11 cellular contexts compared by ENCODE assay signal in the genomic region with DNA sequence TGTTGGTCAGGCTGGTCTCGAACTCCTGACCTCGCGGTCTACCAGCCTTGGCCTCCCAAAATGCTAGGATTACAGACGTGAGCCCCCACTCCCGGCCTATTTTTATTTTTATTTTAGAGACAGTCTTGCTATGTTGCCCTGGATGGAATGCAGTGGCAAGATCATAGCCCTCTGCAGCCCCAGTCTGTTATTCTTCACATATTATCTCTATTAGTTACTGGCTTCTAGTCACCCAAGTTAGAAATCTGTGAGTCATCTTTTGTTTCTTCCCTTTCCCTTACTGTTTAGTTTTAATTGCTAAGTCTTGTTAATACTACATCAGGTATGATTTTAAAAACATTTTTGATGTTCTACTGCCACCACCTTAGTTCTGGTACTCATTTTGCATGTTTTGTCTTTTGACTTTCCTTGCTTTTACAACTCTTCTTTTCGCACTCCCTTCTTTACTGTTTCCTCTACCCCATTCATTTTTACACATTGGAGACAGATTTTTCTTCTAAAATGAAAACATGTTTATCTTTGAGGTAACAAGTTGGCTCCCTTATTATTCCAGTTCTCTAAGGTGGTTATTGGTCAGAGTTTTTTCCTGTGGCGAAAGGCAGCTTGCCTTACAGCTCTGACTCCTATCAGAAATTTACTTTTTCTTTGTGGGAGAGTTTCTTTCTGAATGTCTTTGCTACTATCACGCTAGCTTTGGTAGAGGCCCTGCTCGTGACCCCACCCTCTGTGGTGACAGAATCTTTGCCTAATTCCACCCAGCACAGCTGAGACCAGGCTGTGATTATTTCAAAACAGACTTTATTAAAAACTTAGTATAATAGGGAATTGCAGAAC. TPM values are rescaled to one million over a fixed set of nuclear protein-coding genes. Genes with fewer than 3 reads are reported as not detected.
DNase-seq lines count a peak whose midpoint lies in the region; ATAC-seq and TF ChIP-seq lines count a peak whose summit lies in the region.
"Had no signal": no experiment of that assay in that cellular context is flagged by ENCODE, and none has a peak within 500 bp of the region (broad histone marks: within the 10 kb centered on the region; RNA-seq: fewer than 3 reads in every experiment).

No MANE protein-coding gene starts in this region.

- no peaks in the 10 kb centered on the region for H3K27me3 Mint-ChIP-seq in activated T-cell treated with anti-CD3 and anti-CD28 coated beads, Interleukin-2, amount 50 U/mL, for 24 hours
- H3K27me3 Mint-ChIP-seq in T-helper 2 cell treated with Interferon-gamma antibody and Interleukin-4, amounts not matched to agents 5 μg/mL and 100 μg/mL, for 36 hours (ENCODE audit: low read depth): no peaks in the 10 kb centered on the region

- WGBS in transverse colon (ENCODE audit: low coverage in 1 of 2), 2 donors: 68 to 85% methylated on average over 4 to 9 of the region's 9 CpGs

- H3K36me3 Mint-ChIP-seq in activated T-cell treated with anti-CD3 and anti-CD28 coated beads, Interleukin-2, amount 50 U/mL, for 24 hours (ENCODE audit: low read depth): peaks cover 27% of the 10 kb centered on the region
- peaks cover 17% of the 10 kb centered on the region for H3K36me3 Mint-ChIP-seq in T-helper 2 cell treated with Interferon-gamma antibody and Interleukin-4, amounts not matched to agents 5 μg/mL and 100 μg/mL, for 36 hours (ENCODE audit: low read depth)

- H3K4me1 ChIP-seq in skeletal muscle satellite cell (ENCODE audit: control insufficient read depth, insufficient read depth, low read length): peaks cover 28% of the 10 kb centered on the region
- peaks cover 0 to 26% (median 11%) of the 10 kb centered on the region in 4 donors for H3K4me1 ChIP-seq in transverse colon

- H3K27me3 ChIP-seq in skeletal muscle satellite cell (ENCODE audit: control insufficient read depth, insufficient read depth, low read length) (no peaks in the 10 kb centered on the region), transverse colon (no peaks in the 10 kb centered on the region)

- no peak for ATAC-seq in HG03175 (IDR thresholded peaks at IDR 0.05; ENCODE audit: unreplicated experiment)
- ATAC-seq: sciatic nerve had no signal

- H3K9me3 Mint-ChIP-seq in activated T-cell treated with anti-CD3 and anti-CD28 coated beads, Interleukin-2, amount 50 U/mL, for 24 hours: peaks cover 6% of the 10 kb centered on the region
- no peaks in the 10 kb centered on the region for H3K9me3 Mint-ChIP-seq in T-helper 2 cell treated with Interferon-gamma antibody and Interleukin-4, amounts not matched to agents 5 μg/mL and 100 μg/mL, for 36 hours

- peak overlapping the region; percentile 66 for H3K4me2 ChIP-seq in skeletal muscle satellite cell (ENCODE audit: low read length)

- H3K27ac ChIP-seq in transverse colon: peak overlapping the region in 2 of 4 donors; percentile 4 to 22
- H3K27ac ChIP-seq: left ventricle myocardium inferior had no signal

- no peak for DNase-seq in activated T-cell treated with anti-CD3 and anti-CD28 coated beads, Interleukin-2, amount 50 U/mL, for 24 hours
- no peak for DNase-seq in activated T-cell treated with anti-CD3 and anti-CD28 coated beads, Interleukin-2, amount 50 U/mL, for 1 hour
- no peak for DNase-seq in T-helper 2 cell treated with Interferon-gamma antibody and Interleukin-4, amounts not matched to agents 5 μg/mL and 100 μg/mL, for 36 hours (ENCODE audit: low spot score)
- peak; percentile 45 for DNase-seq in fibroblast of peridontal ligament (ENCODE audit: extremely low read depth)
- DNase-seq in NCI-H748 (lab: John Stamatoyannopoulos, UW; ENCODE audit: unreplicated experiment): no peak
- no peak for DNase-seq in transverse colon
- DNase-seq: left ventricle myocardium inferior, NCI-H187 had no signal

- H3K36me3 ChIP-seq in skeletal muscle satellite cell (ENCODE audit: insufficient read depth, low read length) (peaks cover 8% of the 10 kb centered on the region), transverse colon (peaks cover 0 to 6% (median 0%) of the 10 kb centered on the region in 4 donors)

- H3K4me3 ChIP-seq in skeletal muscle satellite cell (ENCODE audit: low read length): peak overlapping the region; percentile 14
- H3K4me3 ChIP-seq in transverse colon: no peak overlapping the region
- H3K4me3 ChIP-seq: left ventricle myocardium inferior had no signal

- peak overlapping the region; percentile 62 for H3K9ac ChIP-seq in skeletal muscle satellite cell (ENCODE audit: low read depth, low read length)

- no peak for TF ChIP-seq EP300 in transverse colon (IDR thresholded peaks at IDR 0.05; ENCODE audit: low read depth)

- intact Hi-C loops in transverse colon (cut with DNase I; ENCODE audit: low total_unique reads): no loop called here

- no peak for TF ChIP-seq CTCF in transverse colon (IDR thresholded peaks at IDR 0.05)

- peak overlapping the region; percentile 66 for H3K27ac Mint-ChIP-seq in activated T-cell treated with anti-CD3 and anti-CD28 coated beads, Interleukin-2, amount 50 U/mL, for 24 hours
- peak overlapping the region; percentile 9 for H3K27ac Mint-ChIP-seq in T-helper 2 cell treated with Interferon-gamma antibody and Interleukin-4, amounts not matched to agents 5 μg/mL and 100 μg/mL, for 36 hours

- TF ChIP-seq POLR2A in transverse colon (IDR thresholded peaks at IDR 0.05): no peak

- H3K4me1 Mint-ChIP-seq in activated T-cell treated with anti-CD3 and anti-CD28 coated beads, Interleukin-2, amount 50 U/mL, for 24 hours (ENCODE audit: low read depth): peaks cover 42% of the 10 kb centered on the region
- H3K4me1 Mint-ChIP-seq in T-helper 2 cell treated with Interferon-gamma antibody and Interleukin-4, amounts not matched to agents 5 μg/mL and 100 μg/mL, for 36 hours (ENCODE audit: low read depth): peaks cover 36% of the 10 kb centered on the region

- no peak overlapping the region for H3K4me3 Mint-ChIP-seq in activated T-cell treated with anti-CD3 and anti-CD28 coated beads, Interleukin-2, amount 50 U/mL, for 24 hours
- H3K4me3 Mint-ChIP-seq in T-helper 2 cell treated with Interferon-gamma antibody and Interleukin-4, amounts not matched to agents 5 μg/mL and 100 μg/mL, for 36 hours: no peak overlapping the region

- in situ Hi-C loops in transverse colon (cut with MboI; ENCODE audit: low pct_ligation_motif_present in 1 of 4, low pct_unique_long_range_greater_than_20kb in 1 of 4, low sequenced_read_pairs in 3 of 4): no loop called here

- no peaks in the 10 kb centered on the region for H3K9me3 ChIP-seq in skeletal muscle satellite cell (replicated peaks; ENCODE audit: low read length)
- H3K9me3 ChIP-seq in transverse colon: no peaks in the 10 kb centered on the region

RNA-seq across cellular contexts. Expression of gene ZMYM4, which starts 19.5 kb away (rescaled TPM):
- total RNA-seq in skeletal muscle satellite cell (2012; rRNA removed): 37.4 and 44.4 TPM in 2 replicates
- 10 to 100 TPM in 3 of 4 donors, 1 to 10 TPM in 1; 7.9 to 27.9 (median 25.5) TPM for total RNA-seq in transverse colon
